Comparison of ENCODE assay signal across 20 cellular contexts in the genomic region with DNA sequence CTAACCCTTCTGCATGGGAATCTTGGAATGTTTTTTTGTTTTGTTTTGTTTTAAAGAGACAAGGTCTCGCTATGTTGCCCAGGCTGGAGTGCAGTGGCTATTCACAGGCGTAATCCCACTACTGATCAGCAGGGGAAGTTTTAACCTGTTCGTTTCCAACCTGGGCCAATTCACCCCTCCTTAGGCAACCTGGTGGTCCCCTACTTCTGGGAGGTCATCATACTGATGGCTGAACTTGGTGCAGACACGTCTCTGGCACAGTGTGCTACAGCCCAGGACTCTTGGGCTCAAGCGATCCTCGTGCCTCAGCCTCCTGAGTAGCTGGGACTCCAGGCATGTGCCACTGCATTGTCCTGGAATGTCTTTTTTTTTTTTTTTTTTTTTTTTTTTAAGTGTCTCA. TPM values are rescaled to one million over a fixed set of nuclear protein-coding genes. Genes with fewer than 3 reads are reported as not detected.
DNase-seq lines count a peak whose midpoint lies in the region; ATAC-seq and TF ChIP-seq lines count a peak whose summit lies in the region.
"Had no signal": no experiment of that assay in that cellular context is flagged by ENCODE, and none has a peak within 500 bp of the region (broad histone marks: within the 10 kb centered on the region; RNA-seq: fewer than 3 reads in every experiment).

No MANE protein-coding gene starts in this region.

- no peak overlapping the region for H2AFZ ChIP-seq in osteoblast (ENCODE audit: low read length)

- H3K27ac ChIP-seq in osteoblast (ENCODE audit: low read depth, low read length) (no peak overlapping the region), transverse colon (no peak overlapping the region)
- H3K27ac ChIP-seq: neutrophil, Peyer's patch had no signal

- no peaks in the 10 kb centered on the region for H3K9me3 ChIP-seq in osteoblast (ENCODE audit: low read depth, low read length)
- H3K9me3 ChIP-seq in transverse colon, result no peaks in the 10 kb centered on the region
- H3K9me3 ChIP-seq: neutrophil, Peyer's patch had no signal

- no peaks in the 10 kb centered on the region for H3K27me3 ChIP-seq in osteoblast (ENCODE audit: insufficient read depth, low read length)
- H3K27me3 ChIP-seq in transverse colon, result no peaks in the 10 kb centered on the region
- H3K27me3 ChIP-seq: neutrophil, Peyer's patch had no signal

- H3K4me3 Mint-ChIP-seq in CD14-positive monocyte, result no peak overlapping the region
- no peak overlapping the region for H3K4me3 Mint-ChIP-seq in stimulated activated naive CD8-positive, alpha-beta T cell treated with anti-CD3 and anti-CD28 coated beads, Interleukin-15, amount 100 ng/mL, for 72 hours
- H3K4me3 Mint-ChIP-seq: activated naive CD8-positive, alpha-beta T cell; activated T-cell treated with anti-CD3 and anti-CD28 coated beads, Interleukin-2, amount 50 U/mL, for 24 hours; brain; mesothelial cell of epicardium had no signal

- DNase-seq in CD14-positive monocyte (ENCODE audit: low spot score), result no peak
- no peak for DNase-seq in HFF-Myc (ENCODE audit: extremely low read depth, low read depth)
- no peak for DNase-seq in choroid plexus epithelial cell (ENCODE audit: low read depth)
- no peak for DNase-seq in osteoblast (ENCODE audit: insufficient read length, low spot score, missing footprints)
- DNase-seq in transverse colon, result no peak
- no peak for DNase-seq in stimulated activated naive CD8-positive, alpha-beta T cell treated with anti-CD3 and anti-CD28 coated beads, Interleukin-15, amount 100 ng/mL, for 72 hours
- DNase-seq in EL, result no peak
- DNase-seq: activated CD4-positive, alpha-beta T cell treated with anti-CD3 and anti-CD28 coated beads, Interleukin-2, amount 50 U/mL, for 4 hours; activated T-cell treated with anti-CD3 and anti-CD28 coated beads, Interleukin-2, amount 50 U/mL, for 24 hours; hypothalamus; NCI-H748 treated with DMSO at 0.1 percent for 48 hours; Peyer's patch; stimulated activated CD4-positive, alpha-beta T cell treated with anti-CD3 and anti-CD28 coated beads, Interleukin-1b, Interleukin-23, amount 100 ng/mL, for 48 hours had no signal

- TF ChIP-seq CTCF in CD14-positive monocyte (IDR thresholded peaks at IDR 0.05) (peak; percentile 17), HFF-Myc (IDR thresholded peaks at IDR 0.05; ENCODE audit: low read depth, low read length, missing control alignments) (peak; percentile 16), choroid plexus epithelial cell (conservative IDR thresholded peaks at IDR 0.05; ENCODE audit: low read depth, low read length) (peak; percentile 32), osteoblast (IDR thresholded peaks at IDR 0.05; ENCODE audit: extremely low read depth, low read depth, low read length) (peak; percentile 22), transverse colon (IDR thresholded peaks at IDR 0.05) (no peak)

- peaks cover 5% of the 10 kb centered on the region for H3K4me1 ChIP-seq in osteoblast (ENCODE audit: insufficient read depth, low read length)
- H3K4me1 ChIP-seq in transverse colon, result peaks cover under 1 to 13% (median 8%) of the 10 kb centered on the region in 4 donors

- H3K4me1 Mint-ChIP-seq in CD14-positive monocyte, result peaks cover 23% of the 10 kb centered on the region
- H3K4me1 Mint-ChIP-seq in stimulated activated naive CD8-positive, alpha-beta T cell treated with anti-CD3 and anti-CD28 coated beads, Interleukin-15, amount 100 ng/mL, for 72 hours, result peaks cover 6% of the 10 kb centered on the region

- ATAC-seq in GM19395 (IDR thresholded peaks at IDR 0.05; ENCODE audit: unreplicated experiment), result no peak
- no peak for ATAC-seq in stimulated activated naive CD8-positive, alpha-beta T cell treated with anti-CD3 and anti-CD28 coated beads, Interleukin-15, amount 100 ng/mL, for 72 hours
- ATAC-seq: sciatic nerve had no signal

- H3K36me3 Mint-ChIP-seq in CD14-positive monocyte, result peaks cover 82 to 94% of the 10 kb centered on the region in 2 donors

- H3K9me3 Mint-ChIP-seq in CD14-positive monocyte, result no peaks in the 10 kb centered on the region
- H3K9me3 Mint-ChIP-seq in stimulated activated naive CD8-positive, alpha-beta T cell treated with anti-CD3 and anti-CD28 coated beads, Interleukin-15, amount 100 ng/mL, for 72 hours, result no peaks in the 10 kb centered on the region
- H3K9me3 Mint-ChIP-seq: activated T-cell treated with anti-CD3 and anti-CD28 coated beads, Interleukin-2, amount 50 U/mL, for 24 hours; brain; mesothelial cell of epicardium had no signal

- 79 to 100% methylated on average over 2 to 6 of the region's 6 CpGs for WGBS in transverse colon (ENCODE audit: low coverage in 1 of 2), 2 donors

- H4K20me1 ChIP-seq in osteoblast (ENCODE audit: insufficient read depth, low read length), result peaks cover 6% of the 10 kb centered on the region

- intact Hi-C loops in CD14-positive monocyte (cut with micrococcal nuclease), result no loop called here
- intact Hi-C loops in transverse colon (cut with DNase I; ENCODE audit: low total_unique reads), result no loop called here

- TF ChIP-seq EP300 in transverse colon (IDR thresholded peaks at IDR 0.05; ENCODE audit: low read depth), result no peak

- no peak overlapping the region for H3K27ac Mint-ChIP-seq in CD14-positive monocyte
- H3K27ac Mint-ChIP-seq in stimulated activated naive CD8-positive, alpha-beta T cell treated with anti-CD3 and anti-CD28 coated beads, Interleukin-15, amount 100 ng/mL, for 72 hours, result no peak overlapping the region
- H3K27ac Mint-ChIP-seq: activated naive CD8-positive, alpha-beta T cell; activated T-cell treated with anti-CD3 and anti-CD28 coated beads, Interleukin-2, amount 50 U/mL, for 24 hours; brain; mesothelial cell of epicardium had no signal

- H3K4me3 ChIP-seq in HFF-Myc (replicated peaks; ENCODE audit: low read depth, low read length), result no peak overlapping the region
- no peak overlapping the region for H3K4me3 ChIP-seq in choroid plexus epithelial cell (ENCODE audit: low read depth, low read length)
- H3K4me3 ChIP-seq in osteoblast (ENCODE audit: insufficient read depth, low read length), result no peak overlapping the region
- H3K4me3 ChIP-seq in transverse colon, result no peak overlapping the region
- H3K4me3 ChIP-seq: Peyer's patch had no signal

- H3K36me3 ChIP-seq in osteoblast (ENCODE audit: insufficient read depth, low read length), result peaks cover 60% of the 10 kb centered on the region
- H3K36me3 ChIP-seq in transverse colon, result peaks cover 0 to 26% (median 11%) of the 10 kb centered on the region in 4 donors

- H3K27me3 Mint-ChIP-seq in CD14-positive monocyte (ENCODE audit: low read depth in 3 of 3), result no peaks in the 10 kb centered on the region
- H3K27me3 Mint-ChIP-seq in stimulated activated naive CD8-positive, alpha-beta T cell treated with anti-CD3 and anti-CD28 coated beads, Interleukin-15, amount 100 ng/mL, for 72 hours, result no peaks in the 10 kb centered on the region
- H3K27me3 Mint-ChIP-seq: activated naive CD8-positive, alpha-beta T cell; activated T-cell treated with anti-CD3 and anti-CD28 coated beads, Interleukin-2, amount 50 U/mL, for 24 hours; brain had no signal

- no peak for TF ChIP-seq POLR2A in transverse colon (IDR thresholded peaks at IDR 0.05)

- peaks cover 36% of the 10 kb centered on the region for H3K79me2 ChIP-seq in osteoblast (ENCODE audit: insufficient read depth, low read length)

- in situ Hi-C loops in transverse colon (cut with MboI; ENCODE audit: low pct_ligation_motif_present in 1 of 4, low pct_unique_long_range_greater_than_20kb in 1 of 4, low sequenced_read_pairs in 3 of 4), result loop anchor here in 1 of 4 donors (10.0 kb wide), 1 partner anchor 83 kb away; no protein-coding TSS in a partner anchor

- no peak overlapping the region for H3K4me2 ChIP-seq in osteoblast (ENCODE audit: insufficient read depth, low read length)

RNA-seq across cellular contexts. Expression of a gene that starts 48.9 kb away (rescaled TPM):
- not detected for polyA plus RNA-seq in CD14-positive monocyte
- total RNA-seq in osteoblast (not detected in 2 replicates), transverse colon (under 1 TPM in 1 of 4 donors, not detected in 3; 0.27 TPM)
- total RNA-seq: H4, Peyer's patch had no signal

Comparison
In these comparisons a context has a peak if more than half of its experiments do, and no peak if none do; other contexts are left out.
1. CTCF ChIP-seq: peak in CD14-positive monocyte (single experiment), HFF-Myc (single experiment), choroid plexus epithelial cell (single experiment) and osteoblast (single experiment); none in transverse colon (0 of 5).